In genomic region chrX:7720519-7720918, GRCh38 we compare ENCODE assay signal across 19 cellular contexts.
DNase-seq lines count a peak whose midpoint lies in the region; ATAC-seq, FAIRE-seq and TF ChIP-seq lines count a peak whose summit lies in the region.
"Had no signal": no experiment of that assay in that cellular context is flagged by ENCODE, and none has a peak within 500 bp of the region (broad histone marks: within the 10 kb centered on the region; RNA-seq: fewer than 3 reads in every experiment).

No MANE protein-coding gene starts in this region.

- intact Hi-C loops in HepG2 (cut with micrococcal nuclease; ENCODE audit: unreplicated experiment): loop anchor here (2.0 kb wide), 1 partner anchor 36 kb away; no protein-coding TSS in a partner anchor

- DNase-seq in WTC11 (ENCODE audit: low spot score) (no peak), chondrocyte (ENCODE audit: low spot score) (no peak), HepG2 (ENCODE audit: low spot score) (no peak), small intestine (peak; percentile 0), T-helper 17 cell (no peak), AG20443 (ENCODE audit: low spot score) (no peak)
- DNase-seq: Caco-2; CD4-positive, CD25-positive, alpha-beta regulatory T cell; CD8-positive, alpha-beta T cell; DMS79; EL; GDM1; GM23248; H9 had no signal

- H3K27me3 ChIP-seq in HepG2 (ENCODE audit: control insufficient read depth in 1 of 2, insufficient read depth in 2 of 2, low read length in 2 of 2): no peaks in the 10 kb centered on the region
- H3K27me3 ChIP-seq in small intestine (ENCODE audit: control insufficient read depth in 2 of 2, insufficient read depth in 2 of 2, low read length in 2 of 2): no peaks in the 10 kb centered on the region
- H3K27me3 ChIP-seq: BLaER1 had no signal

- no peaks in the 10 kb centered on the region for H3K79me2 ChIP-seq in HepG2 (ENCODE audit: insufficient read depth, low read length)

- TF ChIP-seq POLR2A in HepG2 (IDR thresholded peaks at IDR 0.05; ENCODE audit: insufficient read depth in 1 of 2, low read depth in 2 of 2, low read length in 2 of 2): no peak

- TF ChIP-seq EP300 in HepG2 (IDR thresholded peaks at IDR 0.05; ENCODE audit: low read depth in 2 of 2, low read length in 2 of 2) (no peak), HepG2 (CRISPR knock-in tag; IDR thresholded peaks at IDR 0.05; ENCODE audit: borderline replicate concordance) (no peak)

- H3K9ac ChIP-seq in HepG2 (ENCODE audit: insufficient read depth, low read depth, low read length): no peak overlapping the region
- H3K9ac ChIP-seq: BLaER1, GM23248 had no signal

- H3K4me1 Mint-ChIP-seq in WTC11 (peaks cover 19% of the 10 kb centered on the region), chondrocyte (ENCODE audit: low read depth) (peaks cover 4% of the 10 kb centered on the region), T-helper 17 cell (no peaks in the 10 kb centered on the region)
- H3K4me1 Mint-ChIP-seq: B cell; CD4-positive, CD25-positive, alpha-beta regulatory T cell had no signal

- FAIRE-seq in HepG2 (lab: Jason Lieb, UNC) (no peak), small intestine (lab: Jason Lieb, UNC) (no peak)
- FAIRE-seq: GM12878 had no signal

- POLR2A ChIA-PET in WTC11 (lab: Charles Lee) (no interaction called here), HepG2 (lab: Yijun Ruan, JAX) (no interaction called here)

- no peaks in the 10 kb centered on the region for H3K36me3 ChIP-seq in HepG2 (replicated peaks in 1 of 2; ENCODE audit: control insufficient read depth in 1 of 2, insufficient read depth in 2 of 2, low read length in 2 of 2)
- H3K36me3 ChIP-seq in small intestine (ENCODE audit: control insufficient read depth in 2 of 2, insufficient read depth in 2 of 2, low read length in 2 of 2): no peaks in the 10 kb centered on the region
- H3K36me3 ChIP-seq: BLaER1 had no signal

- H3K9me3 ChIP-seq in HepG2 (ENCODE audit: low read length) (no peaks in the 10 kb centered on the region), small intestine (ENCODE audit: control insufficient read depth, low read depth) (no peaks in the 10 kb centered on the region), T-helper 17 cell (ENCODE audit: control insufficient read depth, low read length, poor library complexity, severe bottlenecking) (no peaks in the 10 kb centered on the region)
- H3K9me3 ChIP-seq: BLaER1, Caco-2 had no signal

- H3K9me3 Mint-ChIP-seq in WTC11 (no peaks in the 10 kb centered on the region), chondrocyte (ENCODE audit: low read depth) (peaks cover 2% of the 10 kb centered on the region)
- H3K9me3 Mint-ChIP-seq: H9 had no signal

- no peaks in the 10 kb centered on the region for H3K36me3 Mint-ChIP-seq in WTC11
- no peaks in the 10 kb centered on the region for H3K36me3 Mint-ChIP-seq in chondrocyte (ENCODE audit: low read depth)
- H3K36me3 Mint-ChIP-seq in T-helper 17 cell (ENCODE audit: low read depth): no peaks in the 10 kb centered on the region
- H3K36me3 Mint-ChIP-seq: CD4-positive, CD25-positive, alpha-beta regulatory T cell; CD8-positive, alpha-beta T cell had no signal

- H3K27me3 Mint-ChIP-seq in WTC11 (ENCODE audit: low read depth): no peaks in the 10 kb centered on the region
- no peaks in the 10 kb centered on the region for H3K27me3 Mint-ChIP-seq in chondrocyte (ENCODE audit: low read depth)
- H3K27me3 Mint-ChIP-seq in T-helper 17 cell: no peaks in the 10 kb centered on the region
- H3K27me3 Mint-ChIP-seq: B cell; CD4-positive, CD25-positive, alpha-beta regulatory T cell had no signal

- TF ChIP-seq RAD21 in HepG2 (CRISPR knock-in tag; IDR thresholded peaks at IDR 0.05): no peak

- in situ Hi-C loops in HepG2 (cut with HindIII; ENCODE audit: extremely low pct_ligation_motif_present, low pct_unique_long_range_greater_than_20kb): no loop called here

- H3K4me1 ChIP-seq in HepG2 (ENCODE audit: insufficient read depth, low read length) (no peaks in the 10 kb centered on the region), small intestine (ENCODE audit: control insufficient read depth in 2 of 2, insufficient read depth in 1 of 2, low read depth in 1 of 2, low read length in 1 of 2) (no peaks in the 10 kb centered on the region)
- H3K4me1 ChIP-seq: BLaER1, Caco-2 had no signal

- no peak overlapping the region for H3K4me2 ChIP-seq in HepG2 (ENCODE audit: low read depth, low read length)
- H3K4me2 ChIP-seq: BLaER1 had no signal

- no peak overlapping the region for H3K4me3 ChIP-seq in HepG2 (replicated peaks in 1 of 3; ENCODE audit: insufficient read depth in 1 of 3, low read depth in 2 of 3, low read length in 3 of 3)
- no peak overlapping the region for H3K4me3 ChIP-seq in small intestine (ENCODE audit: low read depth in 1 of 2, low read length in 2 of 2)
- H3K4me3 ChIP-seq: BLaER1, GM12878, GM23248 had no signal

- no peak overlapping the region for H2AFZ ChIP-seq in HepG2 (ENCODE audit: low read length)
- H2AFZ ChIP-seq: GM23248 had no signal

- peak; percentile 44; the same call in 1 of the 2 replicates for ATAC-seq in WTC11
- no peak for ATAC-seq in HepG2
- no peak for ATAC-seq in T-helper 17 cell
- ATAC-seq: CD8-positive, alpha-beta T cell; GM12878; HCT116 had no signal

- no peak overlapping the region for H3K27ac Mint-ChIP-seq in WTC11
- H3K27ac Mint-ChIP-seq in chondrocyte (ENCODE audit: unreplicated experiment): no peak overlapping the region
- H3K27ac Mint-ChIP-seq in T-helper 17 cell: no peak overlapping the region
- H3K27ac Mint-ChIP-seq: B cell; CD4-positive, CD25-positive, alpha-beta regulatory T cell; CD8-positive, alpha-beta T cell had no signal

- CTCF ChIA-PET in WTC11 (lab: Charles Lee) (no interaction called here), HepG2 (lab: Yijun Ruan, JAX; ENCODE audit: low intra/inter-chr PET ratio, low total read pairs) (no interaction called here)

- no peak overlapping the region for H3K27ac ChIP-seq in HepG2 (ENCODE audit: extremely low read length, insufficient read depth, low read length)
- H3K27ac ChIP-seq in small intestine (ENCODE audit: low read depth in 1 of 2, low read length in 1 of 2): no peak overlapping the region
- H3K27ac ChIP-seq: BLaER1, C4-2B, GM23248 had no signal

- H3K4me3 Mint-ChIP-seq in WTC11 (no peak overlapping the region), chondrocyte (ENCODE audit: unreplicated experiment) (no peak overlapping the region), T-helper 17 cell (no peak overlapping the region)
- H3K4me3 Mint-ChIP-seq: B cell; CD4-positive, CD25-positive, alpha-beta regulatory T cell; CD8-positive, alpha-beta T cell; H9 had no signal

- no peaks in the 10 kb centered on the region for H4K20me1 ChIP-seq in HepG2 (ENCODE audit: insufficient read depth, low read length)
- H4K20me1 ChIP-seq: BLaER1 had no signal

- TF ChIP-seq CTCF in WTC11 (IDR thresholded peaks at IDR 0.05) (no peak), chondrocyte (IDR thresholded peaks at IDR 0.05) (peak; percentile 9), HepG2 (CRISPR knock-in tag; IDR thresholded peaks at IDR 0.05) (peak; percentile 11; the same call in 1 of the 2 replicates)

- BruUV-seq in HepG2 (replicated peaks; lab: Mats Ljungman, UMichigan): no TSS peak

TF ChIP-seq in WTC11, 78 proteins besides CTCF, POLR2A, EP300 and RAD21:
- TF ChIP-seq E2F5 (CRISPR knock-in tag; IDR thresholded peaks at IDR 0.05) (no peak), TP53 (CRISPR knock-in tag; IDR thresholded peaks at IDR 0.05) (no peak), ATF3 (CRISPR knock-in tag; conservative IDR thresholded peaks at IDR 0.05) (no peak), CREB1 (CRISPR knock-in tag; IDR thresholded peaks at IDR 0.05) (no peak), SMAD4 (CRISPR knock-in tag; IDR thresholded peaks at IDR 0.05) (no peak), ZNF138 (CRISPR knock-in tag; conservative IDR thresholded peaks at IDR 0.05) (no peak), IRF2 (CRISPR knock-in tag; IDR thresholded peaks at IDR 0.05; ENCODE audit: borderline replicate concordance, low read depth) (no peak), EMX1 (CRISPR knock-in tag; IDR thresholded peaks at IDR 0.05) (no peak)

TF ChIP-seq in HepG2, 621 proteins besides CTCF, POLR2A, EP300 and RAD21:
- TF ChIP-seq SUZ12 (IDR thresholded peaks at IDR 0.05; ENCODE audit: low read depth, low read length) (no peak), NCOA5 (CRISPR knock-in tag; IDR thresholded peaks at IDR 0.05) (no peak), TCF7L2 (IDR thresholded peaks at IDR 0.05; ENCODE audit: low read depth, low read length) (no peak), ZBTB26 (CRISPR knock-in tag; IDR thresholded peaks at IDR 0.05; ENCODE audit: borderline replicate concordance) (no peak), ZFP36 (IDR thresholded peaks at IDR 0.05; ENCODE audit: borderline replicate concordance, low read depth, low read length, partially characterized antibody) (no peak), ZNF761 (CRISPR knock-in tag; conservative IDR thresholded peaks at IDR 0.05) (no peak), STAG1 (CRISPR knock-in tag; IDR thresholded peaks at IDR 0.05) (peak; percentile 38)
TF ChIP-seq in HepG2: peak in this region for 1.

Comparison
In these comparisons a context has a peak if more than half of its experiments do, and no peak if none do; other contexts are left out.
1. Of the 50 proteins assayed by ChIP-seq in both HepG2 and WTC11: peak only in HepG2: CTCF; only in WTC11: none; in both: none; in neither: 49.